In the genomic region with DNA sequence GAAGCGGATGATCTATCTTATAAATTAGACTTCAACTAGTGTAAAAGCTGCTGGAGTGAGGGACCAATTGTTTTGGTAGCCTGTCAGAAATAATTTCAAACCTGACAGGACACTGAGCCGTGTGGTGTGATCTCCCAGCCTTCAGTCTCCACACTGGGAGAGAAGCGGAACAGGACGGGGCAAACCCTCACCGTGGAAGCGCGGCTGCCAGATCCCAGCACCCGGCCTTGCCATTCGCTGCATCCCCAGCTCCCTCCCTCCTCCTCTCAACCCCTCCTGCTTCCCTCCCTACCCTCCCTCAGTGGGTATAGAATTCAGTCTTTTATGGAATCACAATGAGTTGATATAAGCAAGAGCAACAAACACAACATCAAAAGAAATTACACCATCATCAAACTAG, we compare ENCODE assay signal across 27 cellular contexts.
"Had no signal": no experiment of that assay in that cellular context is flagged by ENCODE, and none has a peak within 500 bp of the region (broad histone marks: within the 10 kb centered on the region; RNA-seq: fewer than 3 reads in every experiment).

No MANE protein-coding gene starts in this region.

- H3K36me3 Mint-ChIP-seq: activated naive CD4-positive, alpha-beta T cell treated with anti-CD3 and anti-CD28 coated beads, Interleukin-2, amount 50 U/mL, for 72 hours; brain had no signal

- H3K4me1 ChIP-seq: ascending aorta, SJCRH30 had no signal

- H3K36me3 ChIP-seq: ascending aorta, SJCRH30 had no signal

- H3K4me3 Mint-ChIP-seq: activated B cell treated with CpG ODN at 0.5 μM for 24 hours; activated CD4-positive, alpha-beta T cell treated with anti-CD3 and anti-CD28 coated beads, Interleukin-2, amount 10 ng/mL, durations not matched to agents 24 days and 14 days; activated naive CD8-positive, alpha-beta T cell treated with anti-CD3 and anti-CD28 coated beads, Interleukin-2, amount 50 U/mL, for 24 hours; activated T-cell treated with anti-CD3 and anti-CD28 coated beads, Interleukin-2, amount 50 U/mL, for 4 hours; T-helper 17 cell had no signal

- H3K27me3 ChIP-seq: ascending aorta, SJCRH30 had no signal

- H3K4me1 Mint-ChIP-seq: activated B cell treated with CpG ODN at 0.5 μM for 24 hours; activated CD4-positive, alpha-beta T cell treated with anti-CD3 and anti-CD28 coated beads, Interleukin-2, amount 10 ng/mL, durations not matched to agents 24 days and 14 days; activated naive CD8-positive, alpha-beta T cell treated with anti-CD3 and anti-CD28 coated beads, Interleukin-2, amount 50 U/mL, for 24 hours; brain; T-helper 17 cell had no signal

- DNase-seq: activated B cell treated with CpG ODN at 0.5 μM for 24 hours; activated CD4-positive, alpha-beta T cell treated with anti-CD3 and anti-CD28 coated beads for 1 hour; activated CD4-positive, alpha-beta T cell treated with anti-CD3 and anti-CD28 coated beads, Interleukin-2, amount 10 ng/mL, durations not matched to agents 24 days and 14 days; activated CD4-positive, alpha-beta T cell treated with anti-CD3 and anti-CD28 coated beads, Interleukin-2, amount 50 U/mL, for 48 hours; activated CD8-positive, alpha-beta memory T cell treated with anti-CD3 and anti-CD28 coated beads for 24 hours; activated effector memory CD4-positive, alpha-beta T cell treated with anti-CD3 and anti-CD28 coated beads, Interleukin-2, amount 50 U/mL, for 16 hours; activated naive CD4-positive, alpha-beta T cell treated with Interleukin-2 at 50 U/mL for 16 hours; activated naive CD8-positive, alpha-beta T cell treated with anti-CD3 and anti-CD28 coated beads, Interleukin-2, amount 50 U/mL, for 24 hours; activated T-cell treated with anti-CD3 and anti-CD28 coated beads, Interleukin-2, amount 50 U/mL, for 4 hours; amniotic stem cell; KG1; NCI-H1048; NCI-H146; NCI-H187 treated with DMSO at 0.1 percent for 48 hours; NCI-H2171 treated with DMSO at 0.1 percent for 48 hours; NCI-H226; NCI-H526 treated with DMSO at 0.1 percent for 48 hours; NCI-H82; Right ventricle myocardium superior; SJCRH30; T-helper 17 cell; T-helper 9 cell had no signal

- H3K4me3 ChIP-seq: ascending aorta, SJCRH30 had no signal

- H3K9me3 ChIP-seq: ascending aorta, SJCRH30 had no signal

- H3K27me3 Mint-ChIP-seq: activated B cell treated with CpG ODN at 0.5 μM for 24 hours; activated CD4-positive, alpha-beta T cell treated with anti-CD3 and anti-CD28 coated beads, Interleukin-2, amount 10 ng/mL, durations not matched to agents 24 days and 14 days; activated naive CD8-positive, alpha-beta T cell treated with anti-CD3 and anti-CD28 coated beads, Interleukin-2, amount 50 U/mL, for 24 hours; T-helper 17 cell had no signal

- H3K27ac ChIP-seq: ascending aorta, RWPE1, SJCRH30 had no signal

- H3K27ac Mint-ChIP-seq: activated B cell treated with CpG ODN at 0.5 μM for 24 hours; activated CD4-positive, alpha-beta T cell treated with anti-CD3 and anti-CD28 coated beads, Interleukin-2, amount 10 ng/mL, durations not matched to agents 24 days and 14 days; activated naive CD4-positive, alpha-beta T cell treated with anti-CD3 and anti-CD28 coated beads, Interleukin-2, amount 50 U/mL, for 72 hours; activated naive CD8-positive, alpha-beta T cell treated with anti-CD3 and anti-CD28 coated beads, Interleukin-2, amount 50 U/mL, for 24 hours; brain; T-helper 17 cell had no signal

- ATAC-seq: activated naive CD4-positive, alpha-beta T cell treated with anti-CD3 and anti-CD28 coated beads, Interleukin-2, amount 50 U/mL, for 72 hours; activated naive CD8-positive, alpha-beta T cell treated with anti-CD3 and anti-CD28 coated beads, Interleukin-2, amount 50 U/mL, for 24 hours; activated T-cell treated with anti-CD3 and anti-CD28 coated beads, Interleukin-2, amount 50 U/mL, for 4 hours; Panc1; T-helper 17 cell had no signal
